Comparison of ENCODE assay signal across 11 cellular contexts in the genomic region with DNA sequence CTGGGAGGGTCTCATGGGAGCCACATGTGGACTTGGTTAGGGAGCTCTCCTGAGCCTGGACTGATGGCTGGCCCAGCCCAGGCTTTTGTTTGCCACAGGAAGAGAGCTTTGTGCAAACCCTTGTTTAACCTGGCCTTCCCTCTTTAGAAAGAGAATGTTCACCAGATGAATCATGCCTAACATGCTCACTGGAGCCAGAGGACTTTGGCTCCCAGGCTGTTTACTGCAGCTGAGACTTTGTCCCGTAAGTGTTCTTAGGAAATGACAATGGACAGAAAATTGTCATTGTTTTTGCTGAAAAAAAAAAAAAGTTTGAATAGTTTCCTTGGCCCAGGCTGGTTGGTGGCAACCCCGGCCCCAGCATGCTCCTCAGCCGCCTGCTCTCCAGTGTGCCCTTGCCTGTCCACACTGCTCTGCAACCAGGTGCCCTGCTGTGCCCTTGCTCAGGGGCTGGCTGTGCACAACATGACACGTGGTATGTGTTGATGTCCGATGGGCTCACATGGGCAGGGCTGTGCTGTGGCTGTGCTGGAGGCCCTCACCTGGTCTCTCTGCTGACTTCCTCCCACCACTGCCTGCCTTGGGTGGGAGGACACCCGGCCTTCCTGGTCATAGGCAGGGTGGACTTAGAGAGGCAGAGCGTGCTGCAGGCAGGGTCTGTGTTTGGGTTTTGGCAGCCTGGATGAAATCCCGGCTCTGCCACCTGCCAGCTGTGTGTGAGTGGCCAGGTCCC.
A peak's percentile ranks its signal among the peaks of the same experiment; 100 is the strongest.
DNase-seq lines count a peak whose midpoint lies in the region; FAIRE-seq and TF ChIP-seq lines count a peak whose summit lies in the region.
"Had no signal": no experiment of that assay in that cellular context is flagged by ENCODE, and none has a peak within 500 bp of the region (broad histone marks: within the 10 kb centered on the region; RNA-seq: fewer than 3 reads in every experiment).

No MANE protein-coding gene starts in this region.

- peaks cover 0 to 9% of the 10 kb centered on the region in 2 donors for H3K4me1 ChIP-seq in small intestine (ENCODE audit: control insufficient read depth in 2 of 2, insufficient read depth in 1 of 2, low read depth in 1 of 2, low read length in 1 of 2)

- peaks cover 52% of the 10 kb centered on the region for H3K4me1 Mint-ChIP-seq in chondrocyte (ENCODE audit: low read depth)

- FAIRE-seq in small intestine (lab: Jason Lieb, UNC), result no peak

- no peaks in the 10 kb centered on the region for H3K27me3 ChIP-seq in small intestine (ENCODE audit: control insufficient read depth in 2 of 2, insufficient read depth in 2 of 2, low read length in 2 of 2)

- in situ Hi-C loops in GM13976 (cut with MboI; ENCODE audit: low sequenced_read_pairs, unreplicated experiment), result no loop called here

- peak overlapping the region; percentile 52 for H3K27ac Mint-ChIP-seq in chondrocyte (ENCODE audit: unreplicated experiment)
- H3K27ac Mint-ChIP-seq: T-helper 1 cell treated with Interleukin-12 subunit alpha and Interleukin-12 subunit beta and Interleukin-4 antibody, amounts not matched to agents 30 μg/mL and 1 μg/mL, for 36 hours had no signal

- H3K9me3 ChIP-seq in small intestine (ENCODE audit: control insufficient read depth, low read depth), result no peaks in the 10 kb centered on the region

- H3K36me3 ChIP-seq in small intestine (ENCODE audit: control insufficient read depth in 2 of 2, insufficient read depth in 2 of 2, low read length in 2 of 2), result no peaks in the 10 kb centered on the region

- WGBS in small intestine, 3 donors, result 36 to 64% (median 43%) methylated on average over 8 of the region's 8 CpGs

- TF ChIP-seq CTCF in chondrocyte (IDR thresholded peaks at IDR 0.05) (no peak), GM13976 (IDR thresholded peaks at IDR 0.05; ENCODE audit: borderline replicate concordance, control extremely low read depth, extremely low read depth, insufficient read depth, missing control alignments) (no peak)

- H3K4me3 Mint-ChIP-seq in chondrocyte (ENCODE audit: unreplicated experiment), result no peak overlapping the region
- H3K4me3 Mint-ChIP-seq: T-helper 1 cell treated with Interleukin-12 subunit alpha and Interleukin-12 subunit beta and Interleukin-4 antibody, amounts not matched to agents 30 μg/mL and 1 μg/mL, for 36 hours had no signal

- H3K36me3 Mint-ChIP-seq in chondrocyte (ENCODE audit: low read depth), result no peaks in the 10 kb centered on the region

- peak overlapping the region; percentile 76 to 81 for H3K27ac ChIP-seq in small intestine (ENCODE audit: low read depth in 1 of 2, low read length in 1 of 2)

- H3K4me3 ChIP-seq in small intestine (ENCODE audit: low read depth in 1 of 2, low read length in 2 of 2), result no peak overlapping the region

- no peaks in the 10 kb centered on the region for H3K27me3 Mint-ChIP-seq in chondrocyte (ENCODE audit: low read depth)

- H3K9me3 Mint-ChIP-seq in chondrocyte (ENCODE audit: low read depth), result no peaks in the 10 kb centered on the region
- H3K9me3 Mint-ChIP-seq: T-helper 1 cell treated with Interleukin-12 subunit alpha and Interleukin-12 subunit beta and Interleukin-4 antibody, amounts not matched to agents 30 μg/mL and 1 μg/mL, for 36 hours had no signal

- DNase-seq in HS-5 (ENCODE audit: low read depth), result peak; percentile 66
- DNase-seq in chondrocyte (ENCODE audit: low spot score), result no peak
- peak; percentile 49 for DNase-seq in islet precursor cell
- DNase-seq in small intestine, result peak; percentile 89
- DNase-seq in activated CD4-positive, alpha-beta T cell treated with anti-CD3 and anti-CD28 coated beads for 1 hour, result no peak
- no peak for DNase-seq in GM13976 (ENCODE audit: low spot score)
- no peak for DNase-seq in NCI-H1436 treated with DMSO at 0.1 percent for 48 hours (lab: John Stamatoyannopoulos, UW)
- no peak for DNase-seq in activated CD4-positive, alpha-beta T cell treated with anti-CD3 and anti-CD28 coated beads for 48 hours
- DNase-seq: activated gamma-delta T cell, NCI-H2171 treated with DMSO at 0.1 percent for 48 hours had no signal

Comparison
In these comparisons a context has a peak if more than half of its experiments do, and no peak if none do; other contexts are left out.
1. DNase-seq: peak in HS-5 (single experiment), islet precursor cell (single experiment) and small intestine (single experiment); none in chondrocyte (single experiment), activated CD4-positive, alpha-beta T cell treated with anti-CD3 and anti-CD28 coated beads for 1 hour (single experiment), GM13976 (single experiment), NCI-H1436 treated with DMSO at 0.1 percent for 48 hours (single experiment) and activated CD4-positive, alpha-beta T cell treated with anti-CD3 and anti-CD28 coated beads for 48 hours (single experiment).